2 cellular contexts compared by ENCODE assay signal in the genomic region with DNA sequence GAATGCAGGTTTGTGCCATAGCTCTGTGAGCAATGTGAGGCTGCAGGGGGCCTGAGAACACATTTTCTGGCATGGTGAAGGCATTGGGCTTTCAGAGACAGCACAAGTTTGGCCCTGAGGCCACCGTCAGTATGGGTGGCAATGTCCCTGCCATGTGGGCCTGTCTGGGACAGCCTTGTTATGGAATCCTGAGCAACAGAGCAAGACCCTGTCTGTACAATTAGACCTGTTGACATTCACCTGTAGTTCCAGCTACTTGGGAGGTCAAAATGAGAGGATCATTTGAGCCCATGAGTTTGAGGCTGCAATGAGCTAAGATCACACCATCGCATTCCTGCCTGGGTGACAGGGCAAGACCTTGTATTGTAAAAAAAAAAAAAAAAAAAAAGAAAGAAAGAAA.
A peak's percentile ranks its signal among the peaks of the same experiment; 100 is the strongest.
TF ChIP-seq lines count a peak whose summit lies in the region.

No MANE protein-coding gene starts in this region.

TF ChIP-seq in HEK293, 187 proteins besides CTCF, POLR2A, EP300 and RAD21:
- TF ChIP-seq, protein P1, sequence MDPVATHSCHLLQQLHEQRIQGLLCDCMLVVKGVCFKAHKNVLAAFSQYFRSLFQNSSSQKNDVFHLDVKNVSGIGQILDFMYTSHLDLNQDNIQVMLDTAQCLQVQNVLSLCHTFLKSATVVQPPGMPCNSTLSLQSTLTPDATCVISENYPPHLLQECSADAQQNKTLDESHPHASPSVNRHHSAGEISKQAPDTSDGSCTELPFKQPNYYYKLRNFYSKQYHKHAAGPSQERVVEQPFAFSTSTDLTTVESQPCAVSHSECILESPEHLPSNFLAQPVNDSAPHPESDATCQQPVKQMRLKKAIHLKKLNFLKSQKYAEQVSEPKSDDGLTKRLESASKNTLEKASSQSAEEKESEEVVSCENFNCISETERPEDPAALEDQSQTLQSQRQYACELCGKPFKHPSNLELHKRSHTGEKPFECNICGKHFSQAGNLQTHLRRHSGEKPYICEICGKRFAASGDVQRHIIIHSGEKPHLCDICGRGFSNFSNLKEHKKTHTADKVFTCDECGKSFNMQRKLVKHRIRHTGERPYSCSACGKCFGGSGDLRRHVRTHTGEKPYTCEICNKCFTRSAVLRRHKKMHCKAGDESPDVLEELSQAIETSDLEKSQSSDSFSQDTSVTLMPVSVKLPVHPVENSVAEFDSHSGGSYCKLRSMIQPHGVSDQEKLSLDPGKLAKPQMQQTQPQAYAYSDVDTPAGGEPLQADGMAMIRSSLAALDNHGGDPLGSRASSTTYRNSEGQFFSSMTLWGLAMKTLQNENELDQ (tag by site-specific recombination; IDR thresholded peaks at IDR 0.05; ENCODE audit: low read depth): no peak
- TF ChIP-seq ZNF302 (tag by site-specific recombination; IDR thresholded peaks at IDR 0.05; ENCODE audit: low read depth) (no peak), SCRT1 (tag by site-specific recombination; IDR thresholded peaks at IDR 0.05; ENCODE audit: borderline replicate concordance) (peak; percentile 66), SCRT2 (tag by site-specific recombination; IDR thresholded peaks at IDR 0.05) (peak; percentile 61)

TF ChIP-seq in H1, 55 proteins besides CTCF, POLR2A, EP300 and RAD21:
- TF ChIP-seq SIX5 (IDR thresholded peaks at IDR 0.05; ENCODE audit: low read depth, low read length) (no peak), SIN3A (conservative IDR thresholded peaks at IDR 0.05 in 1 of 2, IDR thresholded peaks at IDR 0.05 in 1 of 2; ENCODE audit: low read depth in 1 of 2, low read length in 2 of 2) (no peak)
